9 cellular contexts compared by ENCODE assay signal in genomic region chr4:84964995-84965557, GRCh38. TPM values are rescaled to one million over a fixed set of nuclear protein-coding genes. Genes with fewer than 3 reads are reported as not detected.
A peak's percentile ranks its signal among the peaks of the same experiment; 100 is the strongest.
DNase-seq lines count a peak whose midpoint lies in the region; ATAC-seq lines count a peak whose summit lies in the region.
"Had no signal": no experiment of that assay in that cellular context is flagged by ENCODE, and none has a peak within 500 bp of the region (broad histone marks: within the 10 kb centered on the region; RNA-seq: fewer than 3 reads in every experiment).

No MANE protein-coding gene starts in this region.

- no peak for DNase-seq in HAP-1 (ENCODE audit: low spot score in 2 of 2)
- DNase-seq in activated CD8-positive, alpha-beta T cell treated with anti-CD3 and anti-CD28 coated beads, Interleukin-2, amount 10 ng/mL, durations not matched to agents 7 days and 5 days = no peak
- no peak for DNase-seq in iPS DF 6.9 (ENCODE audit: low read depth, low spot score)
- no peak for DNase-seq in NCI-H146 treated with DMSO at 0.1 percent for 48 hours (lab: John Stamatoyannopoulos, UW; ENCODE audit: unreplicated experiment)
- no peak for DNase-seq in CD8-positive, alpha-beta memory T cell
- DNase-seq: NCI-H774 had no signal

- H3K4me1 Mint-ChIP-seq in activated CD8-positive, alpha-beta T cell treated with anti-CD3 and anti-CD28 coated beads, Interleukin-2, amount 10 ng/mL, durations not matched to agents 7 days and 5 days (ENCODE audit: low read depth) = peaks cover 11% of the 10 kb centered on the region
- H3K4me1 Mint-ChIP-seq in CD8-positive, alpha-beta memory T cell = peaks cover 5 to 15% (median 9%) of the 10 kb centered on the region in 3 donors

- peak overlapping the region; percentile 8 for H3K4me3 Mint-ChIP-seq in activated CD8-positive, alpha-beta T cell treated with anti-CD3 and anti-CD28 coated beads, Interleukin-2, amount 10 ng/mL, durations not matched to agents 7 days and 5 days
- H3K4me3 Mint-ChIP-seq in CD8-positive, alpha-beta memory T cell = peak overlapping the region in 1 of 7 donors; percentile 29

- in situ Hi-C loops in HAP-1 (cut with MboI; ENCODE audit: low sequenced_read_pairs) = loop anchor here (10.0 kb wide), 2 partner anchors 210 to 380 kb away; partner anchors contain the start of gene CDS1

- peaks cover 30% of the 10 kb centered on the region for H3K27me3 Mint-ChIP-seq in activated CD8-positive, alpha-beta T cell treated with anti-CD3 and anti-CD28 coated beads, Interleukin-2, amount 10 ng/mL, durations not matched to agents 7 days and 5 days (ENCODE audit: low read depth)
- H3K27me3 Mint-ChIP-seq in CD8-positive, alpha-beta memory T cell = peaks cover 21 to 40% of the 10 kb centered on the region in 2 donors

- H3K36me3 Mint-ChIP-seq in activated CD8-positive, alpha-beta T cell treated with anti-CD3 and anti-CD28 coated beads, Interleukin-2, amount 10 ng/mL, durations not matched to agents 7 days and 5 days (ENCODE audit: low read depth) = peaks cover 3% of the 10 kb centered on the region
- H3K36me3 Mint-ChIP-seq in CD8-positive, alpha-beta memory T cell = peaks cover 0 to 1% (median 0%) of the 10 kb centered on the region in 3 donors

- H3K4me3 ChIP-seq in HAP-1 (peak overlapping the region; percentile 72), iPS DF 6.9 (ENCODE audit: low read length) (peak overlapping the region; percentile 63; the same call in 1 of the 2 replicates), skeletal muscle tissue (ENCODE audit: low read length in 3 of 3) (peak overlapping the region; percentile 62 to 84 (median 79))
- no peak overlapping the region for H3K4me3 ChIP-seq in CD8-positive, alpha-beta memory T cell (ENCODE audit: low read length)

- no peaks in the 10 kb centered on the region; the same call in 1 of the 2 replicates for H3K36me3 ChIP-seq in HAP-1 (replicated peaks)
- no peaks in the 10 kb centered on the region for H3K36me3 ChIP-seq in iPS DF 6.9 (ENCODE audit: control insufficient read depth, insufficient read depth, low read length)
- no peaks in the 10 kb centered on the region for H3K36me3 ChIP-seq in skeletal muscle tissue (ENCODE audit: control insufficient read depth in 3 of 3, insufficient read depth in 3 of 3, low read length in 3 of 3)
- no peaks in the 10 kb centered on the region for H3K36me3 ChIP-seq in CD8-positive, alpha-beta memory T cell (ENCODE audit: insufficient read depth, low read length)

- no peak overlapping the region for H3K27ac ChIP-seq in iPS DF 6.9 (ENCODE audit: low read length)
- peak overlapping the region; percentile 84 for H3K27ac ChIP-seq in skeletal muscle tissue (ENCODE audit: low read depth, low read length)
- H3K27ac ChIP-seq in CD8-positive, alpha-beta memory T cell (ENCODE audit: low read depth, low read length) = no peak overlapping the region

- POLR2A ChIA-PET in activated CD8-positive, alpha-beta T cell treated with anti-CD3 and anti-CD28 coated beads, Interleukin-2, amount 10 ng/mL, durations not matched to agents 7 days and 5 days (lab: Charles Lee) = no interaction called here
- POLR2A ChIA-PET in CD8-positive, alpha-beta memory T cell (lab: Charles Lee) = no interaction called here

- CTCF ChIA-PET in activated CD8-positive, alpha-beta T cell treated with anti-CD3 and anti-CD28 coated beads, Interleukin-2, amount 10 ng/mL, durations not matched to agents 7 days and 5 days (lab: Charles Lee) = no interaction called here
- CTCF ChIA-PET in CD8-positive, alpha-beta memory T cell (lab: Charles Lee) = no interaction called here

- H3K27ac Mint-ChIP-seq in activated CD8-positive, alpha-beta T cell treated with anti-CD3 and anti-CD28 coated beads, Interleukin-2, amount 10 ng/mL, durations not matched to agents 7 days and 5 days = no peak overlapping the region
- no peak overlapping the region for H3K27ac Mint-ChIP-seq in CD8-positive, alpha-beta memory T cell

- WGBS in iPS DF 6.9 (ENCODE audit: insufficient coverage, insufficient read length) = no CpG with 5 or more reads among the region's 6 CpGs

- H3K9me3 ChIP-seq in HAP-1 = no peaks in the 10 kb centered on the region
- H3K9me3 ChIP-seq in iPS DF 6.9 (ENCODE audit: control insufficient read depth, insufficient read depth, low read length) = no peaks in the 10 kb centered on the region
- no peaks in the 10 kb centered on the region for H3K9me3 ChIP-seq in skeletal muscle tissue (ENCODE audit: control insufficient read depth in 3 of 3, low read length in 3 of 3)
- H3K9me3 ChIP-seq in CD8-positive, alpha-beta memory T cell (ENCODE audit: low read length) = no peaks in the 10 kb centered on the region

- peaks cover 37% of the 10 kb centered on the region for H3K4me1 ChIP-seq in HAP-1
- H3K4me1 ChIP-seq in iPS DF 6.9 (ENCODE audit: control insufficient read depth, insufficient read depth, low read length) = no peaks in the 10 kb centered on the region
- H3K4me1 ChIP-seq in skeletal muscle tissue (ENCODE audit: control insufficient read depth in 3 of 3, insufficient read depth in 3 of 3, low read length in 3 of 3) = peaks cover 4 to 11% (median 8%) of the 10 kb centered on the region in 3 donors
- H3K4me1 ChIP-seq in CD8-positive, alpha-beta memory T cell (ENCODE audit: insufficient read depth, low read length) = no peaks in the 10 kb centered on the region

- no peaks in the 10 kb centered on the region for H3K9me3 Mint-ChIP-seq in activated CD8-positive, alpha-beta T cell treated with anti-CD3 and anti-CD28 coated beads, Interleukin-2, amount 10 ng/mL, durations not matched to agents 7 days and 5 days (ENCODE audit: insufficient read depth)
- peaks cover 0 to 15% (median 2%) of the 10 kb centered on the region in 5 donors for H3K9me3 Mint-ChIP-seq in CD8-positive, alpha-beta memory T cell

- H3K27me3 ChIP-seq in HAP-1 (ENCODE audit: low read depth) (no peaks in the 10 kb centered on the region), iPS DF 6.9 (ENCODE audit: control insufficient read depth, insufficient read depth, low read length) (no peaks in the 10 kb centered on the region), skeletal muscle tissue (ENCODE audit: control insufficient read depth in 3 of 3, insufficient read depth in 3 of 3, low read length in 3 of 3) (no peaks in the 10 kb centered on the region)
- no peaks in the 10 kb centered on the region for H3K27me3 ChIP-seq in CD8-positive, alpha-beta memory T cell (ENCODE audit: insufficient read depth, low read length, poor library complexity, severe bottlenecking)

- no peak for ATAC-seq in activated CD8-positive, alpha-beta T cell treated with anti-CD3 and anti-CD28 coated beads, Interleukin-2, amount 10 ng/mL, durations not matched to agents 7 days and 5 days
- ATAC-seq in GM21515 (IDR thresholded peaks at IDR 0.05; ENCODE audit: unreplicated experiment) = no peak
- ATAC-seq in HG03139 (IDR thresholded peaks at IDR 0.05; ENCODE audit: unreplicated experiment) = no peak

- peak overlapping the region; percentile 82 to 95 (median 86) for H3K9ac ChIP-seq in skeletal muscle tissue (ENCODE audit: low read depth in 1 of 3, low read length in 3 of 3)

RNA-seq across cellular contexts. Expression of gene WDFY3, which starts 1.4 kb away (rescaled TPM):
- total RNA-seq in activated CD8-positive, alpha-beta T cell treated with anti-CD3 and anti-CD28 coated beads, Interleukin-2, amount 10 ng/mL, durations not matched to agents 7 days and 5 days = not detected
- 100 TPM for total RNA-seq in skeletal muscle tissue
- under 1 TPM; 0.53 to 0.85 TPM for total RNA-seq in CD8-positive, alpha-beta memory T cell
- polyA plus RNA-seq in CD8-positive, alpha-beta memory T cell = not detected

Comparison
In these comparisons a context has a peak if more than half of its experiments do, and no peak if none do; other contexts are left out.
1. RNA of gene WDFY3, which starts 1.4 kb away (total RNA-seq): 100 TPM in skeletal muscle tissue (single experiment); 0.53 to 0.85 TPM in CD8-positive, alpha-beta memory T cell and not detected in activated CD8-positive, alpha-beta T cell treated with anti-CD3 and anti-CD28 coated beads, Interleukin-2, amount 10 ng/mL, durations not matched to agents 7 days and 5 days; every median in the first group is over 10 times any median in the second.